ENCODE assay signal across 8 cellular contexts in the genomic region with DNA sequence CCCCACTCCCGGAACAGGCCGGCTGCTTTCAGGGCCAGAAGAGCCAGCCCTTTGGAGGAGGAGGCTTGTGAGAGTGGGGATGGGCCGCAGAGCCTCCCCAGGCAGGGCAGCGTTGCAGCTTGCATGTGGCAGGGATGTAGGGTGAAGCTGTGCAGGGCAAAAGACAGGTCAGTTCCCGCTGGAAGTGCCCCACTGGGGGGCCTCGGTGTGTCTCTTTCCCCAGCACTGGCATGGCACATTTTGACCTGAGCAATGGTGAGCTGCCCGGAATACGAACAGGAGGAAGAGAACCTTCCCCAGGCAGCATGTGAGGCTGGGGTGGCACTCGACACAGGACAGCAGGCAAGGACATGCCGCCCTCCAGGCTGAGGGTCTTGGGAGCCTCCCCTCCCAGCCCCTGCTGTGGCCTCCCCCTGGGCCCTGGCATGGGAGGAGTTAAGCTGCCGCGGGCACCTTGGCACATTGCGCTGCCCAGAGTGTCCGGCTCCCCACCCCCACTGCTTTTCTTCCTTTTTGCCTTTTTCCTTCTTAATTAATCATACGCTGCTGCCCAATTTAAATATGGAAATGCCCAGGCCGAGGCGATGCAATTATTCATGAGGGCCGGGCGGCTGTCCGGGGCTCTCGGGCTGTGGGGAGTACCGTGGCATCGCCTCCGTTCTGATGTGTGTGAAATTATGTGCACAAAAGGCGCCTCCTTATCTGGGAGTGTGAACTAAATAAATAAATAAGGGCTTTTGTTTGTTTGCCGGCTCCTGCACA.
DNase-seq lines count a peak whose midpoint lies in the region; TF ChIP-seq lines count a peak whose summit lies in the region.

No MANE protein-coding gene starts in this region.

- TF ChIP-seq CTCF in fibroblast of lung (conservative IDR thresholded peaks at IDR 0.05 in 1 of 2, IDR thresholded peaks at IDR 0.05 in 1 of 2; ENCODE audit: low read depth in 1 of 2, low read length in 2 of 2) (no peak), osteocyte (IDR thresholded peaks at IDR 0.05) (no peak)

- H3K9me3 ChIP-seq in BLaER1 treated with 17β-estradiol and CSF1 and Interleukin-3, amounts not matched to agents 10 nM and 100 nM (replicated peaks in 1 of 11): no peaks in the 10 kb centered on the region
- H3K9me3 ChIP-seq in fibroblast of lung (ENCODE audit: control insufficient read depth, insufficient read depth, low read depth, low read length): no peaks in the 10 kb centered on the region

- peak overlapping the region; percentile 48 to 71 (median 61) for H3K4me3 ChIP-seq in BLaER1 treated with 17β-estradiol and CSF1 and Interleukin-3, amounts not matched to agents 10 nM and 100 nM
- H3K4me3 ChIP-seq in fibroblast of lung (replicated peaks in 1 of 4; ENCODE audit: control extremely low read depth in 1 of 4, insufficient read depth in 1 of 4, low read depth in 3 of 4, low read length in 4 of 4): peak overlapping the region; percentile 13 to 70 (median 54)

- peak overlapping the region; percentile 89 to 99 (median 96) for H3K4me3 Mint-ChIP-seq in IgD-negative memory B cell
- peak overlapping the region; percentile 82 for H3K4me3 Mint-ChIP-seq in activated CD4-positive, alpha-beta memory T cell treated with anti-CD3 and anti-CD28 coated beads, Interleukin-2, amount 10 ng/mL, durations not matched to agents 7 days and 5 days
- H3K4me3 Mint-ChIP-seq in osteocyte (ENCODE audit: unreplicated experiment): no peak overlapping the region

- H3K4me1 ChIP-seq in BLaER1 treated with 17β-estradiol and CSF1 and Interleukin-3, amounts not matched to agents 10 nM and 100 nM: peaks cover 57 to 84% (median 75%) of the 10 kb centered on the region in 10 experiments
- peaks cover 24% of the 10 kb centered on the region for H3K4me1 ChIP-seq in fibroblast of lung (ENCODE audit: control insufficient read depth, extremely low read depth, insufficient read depth, low read length)

- peak; percentile 38 for DNase-seq in activated CD4-positive, alpha-beta memory T cell treated with anti-CD3 and anti-CD28 coated beads, Interleukin-2, amount 10 ng/mL, durations not matched to agents 7 days and 5 days
- DNase-seq in fibroblast of lung (ENCODE audit: low read depth in 2 of 2) (peak; percentile 51 to 61), osteocyte (ENCODE audit: extremely low spot score, unreplicated experiment) (no peak), NCI-H226 (no peak), NCI-H2081 (lab: John Stamatoyannopoulos, UW) (no peak), NK-92 (lab: John Stamatoyannopoulos, UW; ENCODE audit: unreplicated experiment) (no peak)

- H3K27me3 ChIP-seq in BLaER1 treated with 17β-estradiol and CSF1 and Interleukin-3, amounts not matched to agents 10 nM and 100 nM: no peaks in the 10 kb centered on the region; a peak in 1 of 22 replicates
- no peaks in the 10 kb centered on the region for H3K27me3 ChIP-seq in fibroblast of lung (ENCODE audit: control insufficient read depth, insufficient read depth, low read length)

- CTCF ChIA-PET in activated CD4-positive, alpha-beta memory T cell treated with anti-CD3 and anti-CD28 coated beads, Interleukin-2, amount 10 ng/mL, durations not matched to agents 7 days and 5 days (lab: Charles Lee): interaction anchor here (1.0 to 1.4 kb wide), 3 partner anchors 8 to 47 kb away, joined by 3 to 4 read pairs (median 3); no protein-coding TSS in a partner anchor

- no peak overlapping the region for H2AFZ ChIP-seq in fibroblast of lung (ENCODE audit: low read length)

- H3K4me1 Mint-ChIP-seq in IgD-negative memory B cell (peaks cover 17 to 36% (median 26%) of the 10 kb centered on the region in 3 donors), osteocyte (ENCODE audit: unreplicated experiment) (peaks cover 37% of the 10 kb centered on the region)
- peaks cover 35% of the 10 kb centered on the region for H3K4me1 Mint-ChIP-seq in activated CD4-positive, alpha-beta memory T cell treated with anti-CD3 and anti-CD28 coated beads, Interleukin-2, amount 10 ng/mL, durations not matched to agents 7 days and 5 days

- H3K36me3 Mint-ChIP-seq in IgD-negative memory B cell (no peaks in the 10 kb centered on the region), osteocyte (ENCODE audit: unreplicated experiment) (no peaks in the 10 kb centered on the region)
- H3K36me3 Mint-ChIP-seq in activated CD4-positive, alpha-beta memory T cell treated with anti-CD3 and anti-CD28 coated beads, Interleukin-2, amount 10 ng/mL, durations not matched to agents 7 days and 5 days (ENCODE audit: low read depth): peaks cover 7% of the 10 kb centered on the region

- POLR2A ChIA-PET in activated CD4-positive, alpha-beta memory T cell treated with anti-CD3 and anti-CD28 coated beads, Interleukin-2, amount 10 ng/mL, durations not matched to agents 7 days and 5 days (lab: Charles Lee): interaction anchor here (1.1 to 6.7 kb wide), 7 partner anchors 9 to 39 kb away, joined by 4 to 70 read pairs (median 13); no protein-coding TSS in a partner anchor

- H3K79me2 ChIP-seq in fibroblast of lung (ENCODE audit: control insufficient read depth, insufficient read depth, low read length): peaks cover 84% of the 10 kb centered on the region

- peak overlapping the region; percentile 93 to 96 (median 94) for H3K27ac Mint-ChIP-seq in IgD-negative memory B cell
- peak overlapping the region; percentile 90 for H3K27ac Mint-ChIP-seq in activated CD4-positive, alpha-beta memory T cell treated with anti-CD3 and anti-CD28 coated beads, Interleukin-2, amount 10 ng/mL, durations not matched to agents 7 days and 5 days
- H3K27ac Mint-ChIP-seq in osteocyte (ENCODE audit: unreplicated experiment): peak overlapping the region; percentile 34

- peak overlapping the region; percentile 69 to 90 (median 81) for H3K4me2 ChIP-seq in BLaER1 treated with 17β-estradiol and CSF1 and Interleukin-3, amounts not matched to agents 10 nM and 100 nM
- peak overlapping the region; percentile 53 for H3K4me2 ChIP-seq in fibroblast of lung (ENCODE audit: extremely low read depth, insufficient read depth, low read length)

- H3K9me3 Mint-ChIP-seq in IgD-negative memory B cell (no peaks in the 10 kb centered on the region), osteocyte (ENCODE audit: unreplicated experiment) (no peaks in the 10 kb centered on the region)
- no peaks in the 10 kb centered on the region for H3K9me3 Mint-ChIP-seq in activated CD4-positive, alpha-beta memory T cell treated with anti-CD3 and anti-CD28 coated beads, Interleukin-2, amount 10 ng/mL, durations not matched to agents 7 days and 5 days

- peak overlapping the region; percentile 67 to 87 (median 85) for H3K9ac ChIP-seq in BLaER1 treated with 17β-estradiol and CSF1 and Interleukin-3, amounts not matched to agents 10 nM and 100 nM
- H3K9ac ChIP-seq in fibroblast of lung (ENCODE audit: insufficient read depth, low read length): peak overlapping the region; percentile 46

- H4K20me1 ChIP-seq in BLaER1 treated with 17β-estradiol and CSF1 and Interleukin-3, amounts not matched to agents 10 nM and 100 nM: no peaks in the 10 kb centered on the region
- no peaks in the 10 kb centered on the region for H4K20me1 ChIP-seq in fibroblast of lung (ENCODE audit: control insufficient read depth, extremely low read depth, insufficient read depth, low read length)

- H3K27ac ChIP-seq in BLaER1 treated with 17β-estradiol and CSF1 and Interleukin-3, amounts not matched to agents 10 nM and 100 nM: peak overlapping the region; percentile 50 to 91 (median 86); a peak in 21 of 22 replicates
- H3K27ac ChIP-seq in fibroblast of lung (ENCODE audit: insufficient read depth, low read length): peak overlapping the region; percentile 62

- H3K27me3 Mint-ChIP-seq in IgD-negative memory B cell (peaks cover 2% of the 10 kb centered on the region), osteocyte (ENCODE audit: unreplicated experiment) (no peaks in the 10 kb centered on the region)
- no peaks in the 10 kb centered on the region for H3K27me3 Mint-ChIP-seq in activated CD4-positive, alpha-beta memory T cell treated with anti-CD3 and anti-CD28 coated beads, Interleukin-2, amount 10 ng/mL, durations not matched to agents 7 days and 5 days

- no peaks in the 10 kb centered on the region for H3K36me3 ChIP-seq in BLaER1 treated with 17β-estradiol and CSF1 and Interleukin-3, amounts not matched to agents 10 nM and 100 nM
- H3K36me3 ChIP-seq in fibroblast of lung (ENCODE audit: control insufficient read depth, insufficient read depth, low read length): no peaks in the 10 kb centered on the region

Comparison
In these comparisons a context has a peak if more than half of its experiments do, and no peak if none do; other contexts are left out.
1. H3K27ac Mint-ChIP-seq: peak in every context shown above with its lines; median percentile 94 in IgD-negative memory B cell; 90 in activated CD4-positive, alpha-beta memory T cell treated with anti-CD3 and anti-CD28 coated beads, Interleukin-2, amount 10 ng/mL, durations not matched to agents 7 days and 5 days; 34 in osteocyte.
2. DNase-seq: peak in activated CD4-positive, alpha-beta memory T cell treated with anti-CD3 and anti-CD28 coated beads, Interleukin-2, amount 10 ng/mL, durations not matched to agents 7 days and 5 days (single experiment) and fibroblast of lung (2 of 2); none in osteocyte (single experiment), NCI-H226 (single experiment), NCI-H2081 (0 of 2) and NK-92 (single experiment).